Comparison of ENCODE assay signal across 25 cellular contexts in the genomic region with DNA sequence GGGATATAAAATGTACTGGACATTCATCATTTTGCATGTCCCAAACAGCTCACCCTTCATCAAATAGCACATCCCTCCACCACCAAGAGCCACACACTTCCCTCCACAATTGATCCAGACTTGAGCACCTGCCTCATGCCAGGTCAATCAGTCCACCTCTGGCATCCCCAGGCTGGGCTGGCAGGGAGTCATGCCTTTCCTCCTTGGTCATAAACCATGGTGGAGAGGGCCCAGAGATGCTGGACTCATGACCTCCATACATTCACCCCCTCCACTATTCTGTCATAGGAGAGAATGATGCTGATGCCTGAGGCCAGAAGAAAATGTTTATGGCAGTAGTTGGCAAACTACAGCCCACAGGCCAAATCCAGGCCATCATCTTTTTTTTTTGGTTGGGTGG. TPM values are rescaled to one million over a fixed set of nuclear protein-coding genes. Genes with fewer than 3 reads are reported as not detected.
A peak's percentile ranks its signal among the peaks of the same experiment; 100 is the strongest.
DNase-seq lines count a peak whose midpoint lies in the region; ATAC-seq and TF ChIP-seq lines count a peak whose summit lies in the region.
"Had no signal": no experiment of that assay in that cellular context is flagged by ENCODE, and none has a peak within 500 bp of the region (broad histone marks: within the 10 kb centered on the region; RNA-seq: fewer than 3 reads in every experiment).

No MANE protein-coding gene starts in this region.

- no peak overlapping the region for H2AFZ ChIP-seq in neuronal stem cell (ENCODE audit: low read length)

- no peak overlapping the region for H3K23ac ChIP-seq in neuronal stem cell (ENCODE audit: low read depth, low read length, poor library complexity)

- H3K9me3 Mint-ChIP-seq in activated CD8-positive, alpha-beta T cell treated with anti-CD3 and anti-CD28 coated beads, Interleukin-2, amount 10 ng/mL, durations not matched to agents 7 days and 5 days (ENCODE audit: insufficient read depth), result no peaks in the 10 kb centered on the region
- no peaks in the 10 kb centered on the region for H3K9me3 Mint-ChIP-seq in activated CD8-positive, alpha-beta T cell treated with anti-CD3 and anti-CD28 coated beads for 36 hours
- H3K9me3 Mint-ChIP-seq in activated T-cell treated with anti-CD3 and anti-CD28 coated beads, Interleukin-2, amount 50 U/mL, for 4 hours, result no peaks in the 10 kb centered on the region
- H3K9me3 Mint-ChIP-seq: CD4-positive, alpha-beta T cell; CD8-positive, alpha-beta memory T cell; HFFc6 had no signal

- no peak overlapping the region for H3K4me2 ChIP-seq in neuronal stem cell (ENCODE audit: insufficient read depth, low read length, poor library complexity, severe bottlenecking)
- H3K4me2 ChIP-seq: A549; BLaER1 treated with 17β-estradiol and CSF1 and Interleukin-3, amounts not matched to agents 10 nM and 100 nM had no signal

- H3K27me3 ChIP-seq in neuronal stem cell (ENCODE audit: control insufficient read depth in 3 of 3, insufficient read depth in 3 of 3, low read depth in 1 of 3, low read length in 3 of 3), result no peaks in the 10 kb centered on the region
- H3K27me3 ChIP-seq: BE2C had no signal

- peaks cover 0 to 3% of the 10 kb centered on the region in 2 donors for H3K4me1 ChIP-seq in neuronal stem cell (ENCODE audit: control insufficient read depth in 2 of 2, insufficient read depth in 1 of 2, low read depth in 1 of 2, low read length in 2 of 2)
- H3K4me1 ChIP-seq: A549, HAP-1 had no signal

- peaks cover 3% of the 10 kb centered on the region for H3K36me3 Mint-ChIP-seq in activated CD8-positive, alpha-beta T cell treated with anti-CD3 and anti-CD28 coated beads, Interleukin-2, amount 10 ng/mL, durations not matched to agents 7 days and 5 days (ENCODE audit: low read depth)
- H3K36me3 Mint-ChIP-seq in activated CD8-positive, alpha-beta T cell treated with anti-CD3 and anti-CD28 coated beads for 36 hours (ENCODE audit: low read depth), result no peaks in the 10 kb centered on the region
- H3K36me3 Mint-ChIP-seq in activated T-cell treated with anti-CD3 and anti-CD28 coated beads, Interleukin-2, amount 50 U/mL, for 4 hours (ENCODE audit: insufficient read depth), result no peaks in the 10 kb centered on the region
- H3K36me3 Mint-ChIP-seq: CD14-positive monocyte; CD8-positive, alpha-beta memory T cell had no signal

- H3K9ac ChIP-seq in neuronal stem cell (ENCODE audit: low read depth, low read length, poor library complexity), result no peak overlapping the region
- H3K9ac ChIP-seq: BLaER1 treated with 17β-estradiol and CSF1 and Interleukin-3, amounts not matched to agents 10 nM and 100 nM had no signal

- H3K14ac ChIP-seq in neuronal stem cell (ENCODE audit: low read length), result peak overlapping the region; percentile 73

- no peak for ATAC-seq in activated CD8-positive, alpha-beta T cell treated with anti-CD3 and anti-CD28 coated beads, Interleukin-2, amount 10 ng/mL, durations not matched to agents 7 days and 5 days
- no peak for ATAC-seq in activated CD8-positive, alpha-beta T cell treated with anti-CD3 and anti-CD28 coated beads for 36 hours
- ATAC-seq in activated T-cell treated with anti-CD3 and anti-CD28 coated beads, Interleukin-2, amount 50 U/mL, for 4 hours, result no peak
- ATAC-seq: A549, GM12878 had no signal

- no peak overlapping the region for H2BK120ac ChIP-seq in neuronal stem cell (ENCODE audit: low read depth, low read length)

- CTCF ChIA-PET in activated CD8-positive, alpha-beta T cell treated with anti-CD3 and anti-CD28 coated beads, Interleukin-2, amount 10 ng/mL, durations not matched to agents 7 days and 5 days (lab: Charles Lee), result interaction anchor here (2.0 kb wide), 1 partner anchor 28 kb away, joined by 7 read pairs; no protein-coding TSS in a partner anchor
- CTCF ChIA-PET in activated CD8-positive, alpha-beta T cell treated with anti-CD3 and anti-CD28 coated beads for 36 hours (lab: Charles Lee), result interaction anchor here (1.2 kb wide), 1 partner anchor 235 kb away, joined by 4 read pairs; no protein-coding TSS in a partner anchor

- no peaks in the 10 kb centered on the region for H3K27me3 Mint-ChIP-seq in activated CD8-positive, alpha-beta T cell treated with anti-CD3 and anti-CD28 coated beads, Interleukin-2, amount 10 ng/mL, durations not matched to agents 7 days and 5 days (ENCODE audit: low read depth)
- H3K27me3 Mint-ChIP-seq in activated CD8-positive, alpha-beta T cell treated with anti-CD3 and anti-CD28 coated beads for 36 hours, result no peaks in the 10 kb centered on the region
- no peaks in the 10 kb centered on the region for H3K27me3 Mint-ChIP-seq in activated T-cell treated with anti-CD3 and anti-CD28 coated beads, Interleukin-2, amount 50 U/mL, for 4 hours (ENCODE audit: low read depth)
- H3K27me3 Mint-ChIP-seq: CD4-positive, alpha-beta T cell had no signal

- peak overlapping the region; percentile 9 for H3K27ac Mint-ChIP-seq in activated CD8-positive, alpha-beta T cell treated with anti-CD3 and anti-CD28 coated beads, Interleukin-2, amount 10 ng/mL, durations not matched to agents 7 days and 5 days
- H3K27ac Mint-ChIP-seq in activated CD8-positive, alpha-beta T cell treated with anti-CD3 and anti-CD28 coated beads for 36 hours, result no peak overlapping the region
- H3K27ac Mint-ChIP-seq: CD4-positive, alpha-beta T cell; CD8-positive, alpha-beta memory T cell; HFFc6 had no signal

- no peak overlapping the region for H2AK5ac ChIP-seq in neuronal stem cell (ENCODE audit: low read depth, low read length)

- H3K4ac ChIP-seq in neuronal stem cell (ENCODE audit: low read length), result no peak overlapping the region

- no peaks in the 10 kb centered on the region for H3K79me1 ChIP-seq in neuronal stem cell (ENCODE audit: low read depth, low read length)

- peaks cover 0 to 2% of the 10 kb centered on the region in 2 donors for H3K9me3 ChIP-seq in neuronal stem cell (replicated peaks in 1 of 2; ENCODE audit: control insufficient read depth in 2 of 2, insufficient read depth in 1 of 2, low read depth in 1 of 2, low read length in 2 of 2)
- H3K9me3 ChIP-seq: A549; BE2C; BLaER1 treated with 17β-estradiol and CSF1 and Interleukin-3, amounts not matched to agents 10 nM and 100 nM; HAP-1 had no signal

- no peak overlapping the region for H3K27ac ChIP-seq in neuronal stem cell (replicated peaks; ENCODE audit: low read length)
- H3K27ac ChIP-seq: A549; BLaER1 treated with 17β-estradiol and CSF1 and Interleukin-3, amounts not matched to agents 10 nM and 100 nM had no signal

- TF ChIP-seq CTCF in activated CD8-positive, alpha-beta T cell treated with anti-CD3 and anti-CD28 coated beads for 36 hours (IDR thresholded peaks at IDR 0.05), result no peak
- no peak for TF ChIP-seq CTCF in GM20000 (IDR thresholded peaks at IDR 0.05; ENCODE audit: extremely low read depth, missing control alignments)

- no peak overlapping the region for H4K8ac ChIP-seq in neuronal stem cell (ENCODE audit: low read depth, low read length)

- POLR2A ChIA-PET in activated CD8-positive, alpha-beta T cell treated with anti-CD3 and anti-CD28 coated beads, Interleukin-2, amount 10 ng/mL, durations not matched to agents 7 days and 5 days (lab: Charles Lee), result interaction anchor here (1.0 kb wide), 1 partner anchor 23 kb away, joined by 3 read pairs; no protein-coding TSS in a partner anchor
- POLR2A ChIA-PET in activated CD8-positive, alpha-beta T cell treated with anti-CD3 and anti-CD28 coated beads for 36 hours (lab: Charles Lee), result no interaction called here

- no peak overlapping the region for H2BK15ac ChIP-seq in neuronal stem cell (ENCODE audit: low read length)

- DNase-seq in activated CD8-positive, alpha-beta T cell treated with anti-CD3 and anti-CD28 coated beads, Interleukin-2, amount 10 ng/mL, durations not matched to agents 7 days and 5 days, result no peak
- no peak for DNase-seq in activated CD8-positive, alpha-beta T cell treated with anti-CD3 and anti-CD28 coated beads for 36 hours
- DNase-seq in activated T-cell treated with anti-CD3 and anti-CD28 coated beads, Interleukin-2, amount 50 U/mL, for 48 hours, result peak; percentile 3 to 8
- DNase-seq in activated T-cell treated with anti-CD3 and anti-CD28 coated beads, Interleukin-2, amount 50 U/mL, for 4 hours, result no peak
- DNase-seq in islet precursor cell (peak; percentile 33), neuronal stem cell (ENCODE audit: low spot score) (no peak), GM20000 (ENCODE audit: low spot score) (no peak), cortex of kidney (lab: John Stamatoyannopoulos, UW) (no peak)
- DNase-seq: 8988T; ACHN; AML-193; BE2C; CD4-positive, alpha-beta T cell; CD8-positive, alpha-beta memory T cell; DMS 273 treated with DMSO at 0.1 percent for 48 hours; DMS79; EL; GDM1; GOT3; HFFc6 had no signal

- no peak overlapping the region for H2BK5ac ChIP-seq in neuronal stem cell (ENCODE audit: low read length)

- H3K4me3 Mint-ChIP-seq in activated CD8-positive, alpha-beta T cell treated with anti-CD3 and anti-CD28 coated beads, Interleukin-2, amount 10 ng/mL, durations not matched to agents 7 days and 5 days, result no peak overlapping the region
- no peak overlapping the region for H3K4me3 Mint-ChIP-seq in activated CD8-positive, alpha-beta T cell treated with anti-CD3 and anti-CD28 coated beads for 36 hours
- no peak overlapping the region for H3K4me3 Mint-ChIP-seq in activated T-cell treated with anti-CD3 and anti-CD28 coated beads, Interleukin-2, amount 50 U/mL, for 4 hours
- H3K4me3 Mint-ChIP-seq: CD14-positive monocyte; CD4-positive, alpha-beta T cell; CD8-positive, alpha-beta memory T cell; HFFc6 had no signal

- intact Hi-C loops in activated CD8-positive, alpha-beta T cell treated with anti-CD3 and anti-CD28 coated beads for 36 hours (cut with micrococcal nuclease), result no loop called here

- no peak overlapping the region for H4K91ac ChIP-seq in neuronal stem cell (ENCODE audit: low read depth, low read length, poor library complexity)

- H3K18ac ChIP-seq in neuronal stem cell (ENCODE audit: low read length), result no peak overlapping the region

- no peaks in the 10 kb centered on the region for H3K36me3 ChIP-seq in neuronal stem cell (replicated peaks in 1 of 2; ENCODE audit: control insufficient read depth in 2 of 2, insufficient read depth in 2 of 2, low read length in 2 of 2)
- H3K36me3 ChIP-seq: BE2C; BLaER1 treated with 17β-estradiol and CSF1 and Interleukin-3, amounts not matched to agents 10 nM and 100 nM; HAP-1 had no signal

- H3K4me1 Mint-ChIP-seq in activated CD8-positive, alpha-beta T cell treated with anti-CD3 and anti-CD28 coated beads, Interleukin-2, amount 10 ng/mL, durations not matched to agents 7 days and 5 days (ENCODE audit: low read depth), result peaks cover 35% of the 10 kb centered on the region
- peaks cover 28% of the 10 kb centered on the region for H3K4me1 Mint-ChIP-seq in activated CD8-positive, alpha-beta T cell treated with anti-CD3 and anti-CD28 coated beads for 36 hours (ENCODE audit: low read depth)
- H3K4me1 Mint-ChIP-seq in activated T-cell treated with anti-CD3 and anti-CD28 coated beads, Interleukin-2, amount 50 U/mL, for 4 hours (ENCODE audit: low read depth), result peaks cover 25% of the 10 kb centered on the region

- H2BK12ac ChIP-seq in neuronal stem cell (ENCODE audit: low read length), result no peak overlapping the region

- no peak overlapping the region for H3K4me3 ChIP-seq in neuronal stem cell (ENCODE audit: low read length in 2 of 2)
- H3K4me3 ChIP-seq: A549; BLaER1 treated with 17β-estradiol and CSF1 and Interleukin-3, amounts not matched to agents 10 nM and 100 nM; GM12878; HAP-1 had no signal

RNA-seq across cellular contexts. Expression of a gene that starts 16.1 kb away (rescaled TPM):
- total RNA-seq in activated CD8-positive, alpha-beta T cell treated with anti-CD3 and anti-CD28 coated beads, Interleukin-2, amount 10 ng/mL, durations not matched to agents 7 days and 5 days, result not detected
- total RNA-seq in activated CD8-positive, alpha-beta T cell treated with anti-CD3 and anti-CD28 coated beads for 36 hours, result 1 to 10 TPM; 1.4 to 1.5 TPM
- total RNA-seq in activated T-cell treated with anti-CD3 and anti-CD28 coated beads, Interleukin-2, amount 50 U/mL, for 4 hours, result under 1 TPM; 0.25 to 0.43 (median 0.37) TPM
- polyA plus RNA-seq in neuronal stem cell (2013, experiment 1 of 2), result 1.3 TPM
- polyA plus RNA-seq in neuronal stem cell (2013, experiment 2 of 2), result 1.5 TPM
- total RNA-seq: GM12878, HFFc6 had no signal
- polyA plus RNA-seq: CD14-positive monocyte, GM12878 had no signal

RNA-seq across cellular contexts. Expression of a gene that starts 38.4 kb away (rescaled TPM):
- total RNA-seq in activated CD8-positive, alpha-beta T cell treated with anti-CD3 and anti-CD28 coated beads, Interleukin-2, amount 10 ng/mL, durations not matched to agents 7 days and 5 days, result not detected
- not detected for total RNA-seq in activated CD8-positive, alpha-beta T cell treated with anti-CD3 and anti-CD28 coated beads for 36 hours
- not detected for total RNA-seq in activated T-cell treated with anti-CD3 and anti-CD28 coated beads, Interleukin-2, amount 50 U/mL, for 4 hours
- polyA plus RNA-seq in neuronal stem cell (2013, experiment 1 of 2), result not detected
- polyA plus RNA-seq in neuronal stem cell (2013, experiment 2 of 2), result not detected
- total RNA-seq: CD4-positive, alpha-beta T cell; CD8-positive, alpha-beta memory T cell; GM12878; HFFc6 had no signal
- polyA plus RNA-seq: A549; CD14-positive monocyte; CD8-positive, alpha-beta memory T cell; GM12878 had no signal

Comparison
In these comparisons a context has a peak if more than half of its experiments do, and no peak if none do; other contexts are left out.
1. DNase-seq: peak in activated T-cell treated with anti-CD3 and anti-CD28 coated beads, Interleukin-2, amount 50 U/mL, for 48 hours (2 of 2) and islet precursor cell (single experiment); none in activated CD8-positive, alpha-beta T cell treated with anti-CD3 and anti-CD28 coated beads, Interleukin-2, amount 10 ng/mL, durations not matched to agents 7 days and 5 days (single experiment), activated CD8-positive, alpha-beta T cell treated with anti-CD3 and anti-CD28 coated beads for 36 hours (single experiment), activated T-cell treated with anti-CD3 and anti-CD28 coated beads, Interleukin-2, amount 50 U/mL, for 4 hours (single experiment), neuronal stem cell (single experiment), GM20000 (single experiment) and cortex of kidney (single experiment).